1 cellular context compared by ENCODE assay signal in genomic region chr3:167734498-167735232, GRCh38.
TF ChIP-seq lines count a peak whose summit lies in the region.

PDCD10 (minus strand) TSS chr3:167734892; CDS start chr3:167720157, 14,735 bp downstream.

TF ChIP-seq in HepG2, 621 proteins besides CTCF, POLR2A, EP300 and RAD21 (continued from another document and continues in another):
- TF ChIP-seq ZNF407 (CRISPR knock-in tag; IDR thresholded peaks at IDR 0.05; ENCODE audit: not compliant biosample characterization): peak; percentile 54
- TF ChIP-seq MAZ (IDR thresholded peaks at IDR 0.05; ENCODE audit: borderline replicate concordance, low read depth, low read length): peak; percentile 81; the same call in 1 of the 2 replicates
- no peak; the same call in 1 of the 2 replicates for TF ChIP-seq MAZ (CRISPR knock-in tag; IDR thresholded peaks at IDR 0.05; ENCODE audit: low read depth)
- TF ChIP-seq ZNF430 (CRISPR knock-in tag; IDR thresholded peaks at IDR 0.05): peak; percentile 69; the same call in 1 of the 2 replicates
- TF ChIP-seq KDM5A (IDR thresholded peaks at IDR 0.05; ENCODE audit: borderline replicate concordance, low read length): peak; percentile 73; the same call in 1 of the 2 replicates
- no peak for TF ChIP-seq SNRNP70 (IDR thresholded peaks at IDR 0.05; ENCODE audit: low read depth, low read length)
- TF ChIP-seq ZNF570 (CRISPR knock-in tag; IDR thresholded peaks at IDR 0.05; ENCODE audit: borderline replicate concordance): no peak
- TF ChIP-seq ZNF160 (CRISPR knock-in tag; IDR thresholded peaks at IDR 0.05): no peak
- no peak for TF ChIP-seq MBNL3 (CRISPR knock-in tag; conservative IDR thresholded peaks at IDR 0.05)
- no peak for TF ChIP-seq NPAS2 (CRISPR knock-in tag; IDR thresholded peaks at IDR 0.05; ENCODE audit: borderline replicate concordance)
- no peak for TF ChIP-seq PBX3 (CRISPR knock-in tag; IDR thresholded peaks at IDR 0.05; ENCODE audit: borderline replicate concordance)
- TF ChIP-seq HNF4G (IDR thresholded peaks at IDR 0.05; ENCODE audit: borderline replicate concordance, low read depth, low read length): no peak
- peak; percentile 50; the same call in 1 of the 2 replicates for TF ChIP-seq HNF4G (CRISPR knock-in tag; IDR thresholded peaks at IDR 0.05; ENCODE audit: borderline replicate concordance, low read depth)
- TF ChIP-seq ZNF460 (CRISPR knock-in tag; IDR thresholded peaks at IDR 0.05; ENCODE audit: borderline replicate concordance): no peak
- no peak for TF ChIP-seq RAD51 (IDR thresholded peaks at IDR 0.05; ENCODE audit: borderline replicate concordance)
- TF ChIP-seq, protein P1, sequence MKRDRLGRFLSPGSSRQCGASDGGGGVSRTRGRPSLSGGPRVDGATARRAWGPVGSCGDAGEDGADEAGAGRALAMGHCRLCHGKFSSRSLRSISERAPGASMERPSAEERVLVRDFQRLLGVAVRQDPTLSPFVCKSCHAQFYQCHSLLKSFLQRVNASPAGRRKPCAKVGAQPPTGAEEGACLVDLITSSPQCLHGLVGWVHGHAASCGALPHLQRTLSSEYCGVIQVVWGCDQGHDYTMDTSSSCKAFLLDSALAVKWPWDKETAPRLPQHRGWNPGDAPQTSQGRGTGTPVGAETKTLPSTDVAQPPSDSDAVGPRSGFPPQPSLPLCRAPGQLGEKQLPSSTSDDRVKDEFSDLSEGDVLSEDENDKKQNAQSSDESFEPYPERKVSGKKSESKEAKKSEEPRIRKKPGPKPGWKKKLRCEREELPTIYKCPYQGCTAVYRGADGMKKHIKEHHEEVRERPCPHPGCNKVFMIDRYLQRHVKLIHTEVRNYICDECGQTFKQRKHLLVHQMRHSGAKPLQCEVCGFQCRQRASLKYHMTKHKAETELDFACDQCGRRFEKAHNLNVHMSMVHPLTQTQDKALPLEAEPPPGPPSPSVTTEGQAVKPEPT (CRISPR knock-in tag; IDR thresholded peaks at IDR 0.05; ENCODE audit: low read depth): no peak
- no peak for TF ChIP-seq HNF4A (CRISPR knock-in tag; IDR thresholded peaks at IDR 0.05)
- TF ChIP-seq ZNF205 (CRISPR knock-in tag; IDR thresholded peaks at IDR 0.05): 0 out of 2 replicates have a peak, but pooled peaks have one; percentile 17
- no peak for TF ChIP-seq GLI4 (CRISPR knock-in tag; IDR thresholded peaks at IDR 0.05; ENCODE audit: borderline replicate concordance)
- TF ChIP-seq ATAD3A (CRISPR knock-in tag; IDR thresholded peaks at IDR 0.05): no peak
- TF ChIP-seq MYNN (CRISPR knock-in tag; IDR thresholded peaks at IDR 0.05; ENCODE audit: low read depth): peak; percentile 70; the same call in 1 of the 2 replicates
- TF ChIP-seq TFDP1 (CRISPR knock-in tag; IDR thresholded peaks at IDR 0.05; ENCODE audit: borderline replicate concordance): peak; percentile 27; the same call in 1 of the 2 replicates
- peak; percentile 7; the same call in 1 of the 2 replicates for TF ChIP-seq NCOR1 (IDR thresholded peaks at IDR 0.05; ENCODE audit: borderline replicate concordance, low read length)
- TF ChIP-seq SP2 (CRISPR knock-in tag; IDR thresholded peaks at IDR 0.05): peak; percentile 77
- no peak for TF ChIP-seq ZNF337 (CRISPR knock-in tag; IDR thresholded peaks at IDR 0.05; ENCODE audit: borderline replicate concordance, low read depth)
- TF ChIP-seq ZSCAN25 (CRISPR knock-in tag; IDR thresholded peaks at IDR 0.05): 0 out of 2 replicates have a peak, but pooled peaks have one; percentile 3
- peak; percentile 55; the same call in 1 of the 2 replicates for TF ChIP-seq MYC (CRISPR knock-in tag; IDR thresholded peaks at IDR 0.05; ENCODE audit: borderline replicate concordance)
- no peak for TF ChIP-seq TBP (CRISPR knock-in tag; IDR thresholded peaks at IDR 0.05)
- 0 out of 2 replicates have a peak, but pooled peaks have one; percentile 58 for TF ChIP-seq ZNF790 (CRISPR knock-in tag; IDR thresholded peaks at IDR 0.05; ENCODE audit: borderline replicate concordance)
- TF ChIP-seq SCMH1 (CRISPR knock-in tag; IDR thresholded peaks at IDR 0.05; ENCODE audit: borderline replicate concordance): no peak
- TF ChIP-seq JARID2 (CRISPR knock-in tag; IDR thresholded peaks at IDR 0.05; ENCODE audit: insufficient replicate concordance): no peak
- TF ChIP-seq, protein P2, sequence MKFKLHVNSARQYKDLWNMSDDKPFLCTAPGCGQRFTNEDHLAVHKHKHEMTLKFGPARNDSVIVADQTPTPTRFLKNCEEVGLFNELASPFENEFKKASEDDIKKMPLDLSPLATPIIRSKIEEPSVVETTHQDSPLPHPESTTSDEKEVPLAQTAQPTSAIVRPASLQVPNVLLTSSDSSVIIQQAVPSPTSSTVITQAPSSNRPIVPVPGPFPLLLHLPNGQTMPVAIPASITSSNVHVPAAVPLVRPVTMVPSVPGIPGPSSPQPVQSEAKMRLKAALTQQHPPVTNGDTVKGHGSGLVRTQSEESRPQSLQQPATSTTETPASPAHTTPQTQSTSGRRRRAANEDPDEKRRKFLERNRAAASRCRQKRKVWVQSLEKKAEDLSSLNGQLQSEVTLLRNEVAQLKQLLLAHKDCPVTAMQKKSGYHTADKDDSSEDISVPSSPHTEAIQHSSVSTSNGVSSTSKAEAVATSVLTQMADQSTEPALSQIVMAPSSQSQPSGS (CRISPR knock-in tag; IDR thresholded peaks at IDR 0.05): no peak; the same call in 1 of the 2 replicates
- TF ChIP-seq EZH2 (conservative IDR thresholded peaks at IDR 0.05; ENCODE audit: low read depth, low read length): no peak
- TF ChIP-seq ZNF709 (CRISPR knock-in tag; IDR thresholded peaks at IDR 0.05): peak; percentile 17; the same call in 1 of the 2 replicates
- TF ChIP-seq ZBTB34 (CRISPR knock-in tag; IDR thresholded peaks at IDR 0.05): no peak; the same call in 1 of the 2 replicates
- no peak for TF ChIP-seq ZNF556 (CRISPR knock-in tag; IDR thresholded peaks at IDR 0.05; ENCODE audit: borderline replicate concordance)
- TF ChIP-seq HNRNPUL1 (IDR thresholded peaks at IDR 0.05; ENCODE audit: low read depth, low read length): no peak
- no peak for TF ChIP-seq RBM39 (IDR thresholded peaks at IDR 0.05; ENCODE audit: low read depth, low read length, poor library complexity, severe bottlenecking)
- no peak; the same call in 1 of the 2 replicates for TF ChIP-seq ZNF503 (CRISPR knock-in tag; IDR thresholded peaks at IDR 0.05)
- TF ChIP-seq CBX1 (IDR thresholded peaks at IDR 0.05; ENCODE audit: low read depth): no peak
- TF ChIP-seq CAMTA2 (CRISPR knock-in tag; IDR thresholded peaks at IDR 0.05; ENCODE audit: borderline replicate concordance): no peak
- TF ChIP-seq ZNF350 (CRISPR knock-in tag; IDR thresholded peaks at IDR 0.05; ENCODE audit: borderline replicate concordance, low read depth): peak; percentile 87; the same call in 1 of the 2 replicates
